ENCODE assay signal across 33 cellular contexts in the genomic region with DNA sequence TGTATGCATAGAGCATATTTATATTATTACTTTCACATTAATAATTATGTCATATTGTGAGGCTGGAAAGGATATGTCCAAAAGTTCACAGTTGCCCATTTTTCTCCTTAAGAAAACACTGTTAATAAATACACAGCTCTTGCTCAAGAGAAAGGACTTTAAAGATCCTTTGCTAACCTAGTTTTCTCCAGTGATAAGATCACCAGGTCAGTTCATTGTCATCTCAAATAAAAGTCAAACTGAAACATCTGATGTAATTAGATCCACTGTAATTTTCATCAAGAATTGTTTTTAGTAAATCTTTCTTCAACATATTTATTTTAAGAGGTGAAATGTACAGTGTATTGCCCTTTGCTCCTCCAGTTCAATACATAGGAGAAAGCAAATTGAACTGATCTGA.
"Had no signal": no experiment of that assay in that cellular context is flagged by ENCODE, and none has a peak within 500 bp of the region (broad histone marks: within the 10 kb centered on the region; RNA-seq: fewer than 3 reads in every experiment).

No MANE protein-coding gene starts in this region.

- ATAC-seq: activated T-cell treated with anti-CD3 and anti-CD28 coated beads, Interleukin-2, amount 50 U/mL, for 72 hours; activated T-helper 17 cell treated with anti-CD3 and anti-CD28 coated beads, Interleukin-2, amount 50 U/mL, for 72 hours; PC-3 had no signal

- DNase-seq: activated CD4-positive, alpha-beta memory T cell treated with anti-CD3 and anti-CD28 coated beads, Interleukin-2, amount 10 ng/mL, durations not matched to agents 7 days and 5 days; activated CD4-positive, alpha-beta T cell treated with anti-CD3 and anti-CD28 coated beads for 1 hour; activated CD4-positive, alpha-beta T cell treated with anti-CD3 and anti-CD28 coated beads for 48 hours; activated CD4-positive, CD25-positive, alpha-beta regulatory T cell; activated effector memory CD4-positive, alpha-beta T cell treated with anti-CD3 and anti-CD28 coated beads, Interleukin-2, amount 50 U/mL, for 16 hours; activated naive CD4-positive, alpha-beta T cell; activated naive CD4-positive, alpha-beta T cell treated with anti-CD3 and anti-CD28 coated beads, Interleukin-2, amount 50 U/mL, for 16 hours; activated naive CD8-positive, alpha-beta T cell treated with anti-CD3 and anti-CD28 coated beads for 36 hours; activated T-cell treated with anti-CD3 and anti-CD28 coated beads, Interleukin-2, amount 50 U/mL, for 1 hour; activated T-cell treated with anti-CD3 and anti-CD28 coated beads, Interleukin-2, amount 50 U/mL, for 72 hours; amniotic stem cell; aorta; brain microvascular endothelial cell; central memory CD4-positive, alpha-beta T cell; Kasumi-1; KG1; MG63; MV-4-11; NCI-H1092; NCI-H1694 treated with DMSO at 0.1 percent for 48 hours; NCI-H2029 treated with DMSO at 0.1 percent for 48 hours; NCI-H446; NCI-H510A treated with DMSO at 0.1 percent for 48 hours; NCI-H526 treated with DMSO at 0.1 percent for 48 hours; NCI-H82; NK-92 treated with Interleukin-12 subunit alpha and Interleukin-12 subunit beta, amount 100 ng/mL, for 24 hours; PC-3; Peyer's patch; RPMI8226; SHP77 treated with DMSO at 0.1 percent for 48 hours; T1000; WERI-Rb-1 had no signal
